In the genomic region with DNA sequence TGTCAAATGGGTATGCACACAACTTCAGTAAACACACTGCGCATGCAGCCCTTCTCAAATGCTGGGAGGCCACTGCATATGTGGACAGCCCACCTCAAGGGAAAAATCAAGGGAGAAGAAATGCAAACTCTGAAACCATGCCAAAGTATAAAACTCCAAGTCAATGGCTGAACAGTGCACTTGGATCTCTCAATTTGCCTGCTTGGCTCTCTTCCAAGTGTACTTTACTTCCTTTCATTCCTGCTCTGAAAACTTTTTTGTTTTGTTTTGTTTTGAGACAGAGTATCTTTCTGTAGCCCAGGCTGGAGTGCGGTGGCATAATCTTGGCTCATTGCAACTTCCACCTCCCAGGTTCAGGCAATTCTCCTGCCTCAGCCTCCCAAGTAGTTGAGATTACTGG, we compare ENCODE assay signal across 23 cellular contexts.
"Had no signal": no experiment of that assay in that cellular context is flagged by ENCODE, and none has a peak within 500 bp of the region (broad histone marks: within the 10 kb centered on the region; RNA-seq: fewer than 3 reads in every experiment).

No MANE protein-coding gene starts in this region.

- H3K4me3 ChIP-seq: ascending aorta, coronary artery, gastrocnemius medialis, pancreas, psoas muscle, spleen, vagina had no signal

- H3K36me3 ChIP-seq: ascending aorta, brain microvascular endothelial cell, gastrocnemius medialis, pancreas, spleen, vagina had no signal

- DNase-seq: activated CD4-positive, alpha-beta T cell treated with anti-CD3 and anti-CD28 coated beads for 48 hours; activated CD4-positive, alpha-beta T cell treated with anti-CD3 and anti-CD28 coated beads, Interleukin-2, amount 50 U/mL, for 48 hours; activated CD8-positive, alpha-beta memory T cell treated with anti-CD3 and anti-CD28 coated beads for 24 hours; activated effector memory CD4-positive, alpha-beta T cell treated with Interleukin-2 at 50 U/mL for 16 hours; activated naive CD4-positive, alpha-beta T cell treated with Interleukin-2 at 50 U/mL for 16 hours; brain microvascular endothelial cell; effector memory CD8-positive, alpha-beta T cell; erythroblast; gastrocnemius medialis; glutamatergic neuron; naive thymus-derived CD4-positive, alpha-beta T cell; nucleus accumbens; pancreas; psoas muscle; spleen; stimulated activated naive CD4-positive, alpha-beta T cell treated with Interleukin-2 at 50 U/mL for 16 hours; T-helper 1 cell had no signal

- H3K9me3 ChIP-seq: ascending aorta, gastrocnemius medialis, pancreas, psoas muscle, spleen, vagina had no signal

- H3K27me3 ChIP-seq: ascending aorta, brain microvascular endothelial cell, gastrocnemius medialis, pancreas, spleen, vagina had no signal

- FAIRE-seq: islet of Langerhans, pancreas had no signal

- ATAC-seq: activated CD4-positive, CD25-positive, alpha-beta regulatory T cell treated with anti-CD3 and anti-CD28 coated beads, Interleukin-2, amount 50 U/mL, for 24 hours; effector memory CD8-positive, alpha-beta T cell; gastrocnemius medialis; naive thymus-derived CD4-positive, alpha-beta T cell; pancreas; psoas muscle had no signal

- H3K4me1 ChIP-seq: ascending aorta, gastrocnemius medialis, pancreas, psoas muscle, spleen, vagina had no signal

- H3K27ac ChIP-seq: ascending aorta, brain microvascular endothelial cell, coronary artery, gastrocnemius medialis, pancreas, psoas muscle, spleen, vagina, VCaP had no signal
